Comparison of ENCODE assay signal across 9 cellular contexts in the genomic region with DNA sequence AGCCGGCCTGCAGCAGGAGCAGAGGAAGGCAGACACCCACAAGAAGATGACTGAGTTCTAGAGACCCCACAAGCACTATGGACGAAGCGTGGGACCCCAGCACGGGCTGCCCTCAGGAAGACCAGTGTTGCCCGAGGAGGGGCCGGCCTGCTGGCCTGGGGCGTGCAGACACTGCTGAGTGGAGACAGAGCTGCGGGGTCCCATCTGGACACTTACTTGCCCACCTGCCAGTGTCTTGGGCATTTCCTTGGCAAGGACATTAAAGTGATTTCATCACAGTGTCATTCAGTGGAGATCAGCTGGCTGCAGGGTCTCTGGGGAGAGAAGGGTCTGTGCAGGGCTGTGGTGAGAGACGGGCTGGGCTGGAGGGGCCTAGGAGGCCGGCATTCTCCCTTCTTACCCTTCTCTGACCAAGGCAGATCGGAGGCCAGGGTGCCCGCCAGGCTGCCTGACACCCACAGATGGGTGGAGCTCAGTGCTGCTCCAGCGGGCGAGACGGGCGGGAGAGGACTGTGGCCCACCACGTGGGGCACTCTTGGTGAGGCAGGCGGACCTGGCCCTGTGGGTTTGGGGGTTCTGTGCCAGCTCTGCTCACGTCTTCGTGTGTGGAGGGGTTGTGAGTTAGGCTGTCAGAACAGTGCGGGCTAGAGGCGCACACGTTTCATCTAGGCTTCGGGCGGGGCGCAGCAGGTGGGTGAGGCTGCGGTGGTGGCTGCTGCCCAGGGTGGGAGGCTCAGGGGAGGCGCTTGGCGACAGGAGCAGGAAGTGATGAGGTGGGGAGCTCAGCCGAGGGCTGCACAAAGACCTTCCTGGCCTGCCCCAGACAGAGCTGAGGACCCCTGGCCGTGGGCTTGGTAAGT. TPM values are rescaled to one million over a fixed set of nuclear protein-coding genes. Genes with fewer than 3 reads are reported as not detected.
DNase-seq lines count a peak whose midpoint lies in the region; ATAC-seq and TF ChIP-seq lines count a peak whose summit lies in the region.
"Had no signal": no experiment of that assay in that cellular context is flagged by ENCODE, and none has a peak within 500 bp of the region (broad histone marks: within the 10 kb centered on the region; RNA-seq: fewer than 3 reads in every experiment).

A gene with protein sequence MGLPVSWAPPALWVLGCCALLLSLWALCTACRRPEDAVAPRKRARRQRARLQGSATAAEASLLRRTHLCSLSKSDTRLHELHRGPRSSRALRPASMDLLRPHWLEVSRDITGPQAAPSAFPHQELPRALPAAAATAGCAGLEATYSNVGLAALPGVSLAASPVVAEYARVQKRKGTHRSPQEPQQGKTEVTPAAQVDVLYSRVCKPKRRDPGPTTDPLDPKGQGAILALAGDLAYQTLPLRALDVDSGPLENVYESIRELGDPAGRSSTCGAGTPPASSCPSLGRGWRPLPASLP (plus strand): TSS at position 806 of the 860 bp plus-strand sequence. CDS start 886 bp downstream, outside the sequence.

- peak within 1 kb of the TSS; percentile 55 for H3K4me2 ChIP-seq in OCI-LY1 (ENCODE audit: low read length)

- H3K79me2 ChIP-seq in OCI-LY1 (ENCODE audit: insufficient read depth, low read length) = no peaks in the 10 kb centered on the region

- H3K4me3 ChIP-seq in OCI-LY1 (ENCODE audit: low read depth, low read length, poor library complexity, severe bottlenecking) (peak within 1 kb of the TSS; percentile 42), tibial nerve (peak within 1 kb of the TSS in 2 of 4 donors; percentile 39 to 51)
- H3K4me3 ChIP-seq: uterus had no signal

- H3K27ac Mint-ChIP-seq in memory B cell = peak within 1 kb of the TSS; percentile 13

- no peaks in the 10 kb centered on the region for H3K27me3 Mint-ChIP-seq in memory B cell

- no peak for TF ChIP-seq POLR2A in tibial nerve (IDR thresholded peaks at IDR 0.05)

- 74 to 83% methylated on average over 30 to 31 of the region's 31 CpGs for WGBS in tibial nerve, 2 donors

- peak within 1 kb of the TSS; percentile 49 for H3K9ac ChIP-seq in OCI-LY1 (ENCODE audit: low read length)

- H3F3A ChIP-seq in OCI-LY1 (ENCODE audit: insufficient read depth, low read length) = no peaks in the 10 kb centered on the region; the same call in 1 of the 2 replicates

- peaks cover 10% of the 10 kb centered on the region for H3K4me1 Mint-ChIP-seq in memory B cell

- H3K9me3 ChIP-seq in OCI-LY1 (ENCODE audit: low read length) = no peaks in the 10 kb centered on the region
- H3K9me3 ChIP-seq in tibial nerve = no peaks in the 10 kb centered on the region
- H3K9me3 ChIP-seq: uterus had no signal

- H3K27ac ChIP-seq in OCI-LY1 (ENCODE audit: low read depth, low read length, poor library complexity, severe bottlenecking) (peak within 1 kb of the TSS; percentile 72), tibial nerve (peak within 1 kb of the TSS in 1 of 4 donors; percentile 65)
- H3K27ac ChIP-seq: uterus had no signal

- no peaks in the 10 kb centered on the region for H3K9me2 ChIP-seq in OCI-LY1 (ENCODE audit: low read depth, low read length)

- H3K36me3 Mint-ChIP-seq in memory B cell = peaks cover 9% of the 10 kb centered on the region

- H3K4me1 ChIP-seq in OCI-LY1 (ENCODE audit: insufficient read depth, low read length, severe bottlenecking) (peaks cover 46% of the 10 kb centered on the region), tibial nerve (peaks cover 0 to 41% (median 24%) of the 10 kb centered on the region in 4 donors)

- no peaks in the 10 kb centered on the region for H4K20me1 ChIP-seq in OCI-LY1 (ENCODE audit: insufficient read depth, low read length)

- TF ChIP-seq CTCF in OCI-LY1 (IDR thresholded peaks at IDR 0.05; ENCODE audit: low read length) (0 out of 2 replicates have a peak, but pooled peaks have one; percentile 18), tibial nerve (IDR thresholded peaks at IDR 0.05) (no peak)

- DNase-seq in Caki2 (ENCODE audit: low read depth) = no peak
- peak; percentile 89 for DNase-seq in activated effector memory CD4-positive, alpha-beta T cell treated with anti-CD3 and anti-CD28 coated beads, Interleukin-2, amount 50 U/mL, for 16 hours
- peak; percentile 51 to 57 for DNase-seq in memory B cell (ENCODE audit: low spot score in 2 of 2)
- no peak for DNase-seq in tibial nerve (ENCODE audit: low spot score in 2 of 2)
- no peak for DNase-seq in NCI-H345 treated with DMSO at 0.1 percent for 48 hours (lab: John Stamatoyannopoulos, UW; ENCODE audit: unreplicated experiment)
- DNase-seq in ACHN = no peak
- DNase-seq in cerebellar nuclear complex (lab: John Stamatoyannopoulos, UW) = no peak

- ATAC-seq in memory B cell (ENCODE audit: low read depth) = peak; percentile 62

- peak within 1 kb of the TSS; percentile 86 for H3K4me3 Mint-ChIP-seq in memory B cell

- in situ Hi-C loops in Caki2 (cut with HindIII; ENCODE audit: low pct_unique_long_range_greater_than_20kb, low sequenced_read_pairs) = no loop called here
- in situ Hi-C loops in ACHN (cut with HindIII; ENCODE audit: low pct_ligation_motif_present, low pct_unique_long_range_greater_than_20kb, low sequenced_read_pairs) = no loop called here

- no peaks in the 10 kb centered on the region; the same call in 1 of the 2 replicates for H3K27me3 ChIP-seq in OCI-LY1 (ENCODE audit: insufficient read depth, low read length)
- H3K27me3 ChIP-seq in tibial nerve = no peaks in the 10 kb centered on the region
- H3K27me3 ChIP-seq: uterus had no signal

- no peak within 1 kb of the TSS for H2AFZ ChIP-seq in OCI-LY1 (ENCODE audit: low read length)

- no peaks in the 10 kb centered on the region for H3K9me3 Mint-ChIP-seq in memory B cell

- H3K36me3 ChIP-seq in OCI-LY1 (ENCODE audit: insufficient read depth, low read length) = peaks cover 23% of the 10 kb centered on the region
- H3K36me3 ChIP-seq in tibial nerve = peaks cover 0 to 40% (median 0%) of the 10 kb centered on the region in 3 donors
- H3K36me3 ChIP-seq: uterus had no signal

- TF ChIP-seq EP300 in tibial nerve (IDR thresholded peaks at IDR 0.05) = no peak

RNA-seq across cellular contexts. Expression of the gene that starts here (rescaled TPM):
- 6.0 and 17.5 TPM in 2 replicates for total RNA-seq in Caki2 (2014; rRNA removed; shearing (Covaris generic); ENCODE audit: low replicate concordance)
- total RNA-seq in tibial nerve = 10 to 100 TPM; 11.4 to 51.9 (median 17.6) TPM

Comparison
In these comparisons a context has a peak if more than half of its experiments do, and no peak if none do; other contexts are left out.
1. DNase-seq: peak in activated effector memory CD4-positive, alpha-beta T cell treated with anti-CD3 and anti-CD28 coated beads, Interleukin-2, amount 50 U/mL, for 16 hours (single experiment) and memory B cell (2 of 2); none in Caki2 (single experiment), tibial nerve (0 of 2), NCI-H345 treated with DMSO at 0.1 percent for 48 hours (single experiment), ACHN (single experiment) and cerebellar nuclear complex (0 of 2).